Comparison of ENCODE assay signal across 19 cellular contexts in the genomic region with DNA sequence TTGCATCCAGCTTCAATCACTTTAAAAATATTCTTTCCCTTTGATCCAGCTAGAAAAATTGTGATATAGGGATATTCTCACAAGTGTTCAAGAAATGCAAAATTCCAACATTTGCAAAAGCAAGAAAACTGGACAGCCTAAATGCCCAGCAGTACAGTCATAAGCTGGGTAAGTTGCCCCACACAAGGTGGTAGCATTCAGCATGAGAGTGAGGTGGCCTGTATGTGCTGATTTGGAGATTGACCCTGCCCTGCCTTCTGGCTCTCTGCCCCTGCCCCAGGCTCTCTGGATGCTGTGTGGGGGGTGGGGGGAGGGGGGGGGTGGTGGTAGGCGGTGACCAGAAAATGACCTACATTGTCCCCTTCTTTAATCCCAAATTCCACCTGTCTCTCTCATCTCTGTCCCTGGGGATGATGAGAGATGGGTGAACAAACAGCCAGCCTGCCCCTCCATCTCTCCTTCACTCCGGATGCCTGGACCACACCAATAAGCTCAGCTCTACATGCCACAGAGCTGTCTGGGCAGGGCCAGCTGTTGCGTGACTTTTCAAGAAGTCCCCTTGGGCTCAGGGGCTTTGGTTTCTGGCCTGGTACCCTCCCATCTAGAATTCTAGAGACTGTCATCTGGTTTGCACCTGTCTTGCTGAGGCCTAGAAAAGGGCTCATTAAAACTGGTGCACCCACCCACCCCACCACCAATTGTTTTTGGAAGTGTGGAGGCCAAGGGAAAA. TPM values are rescaled to one million over a fixed set of nuclear protein-coding genes. Genes with fewer than 3 reads are reported as not detected.
"Had no signal": no experiment of that assay in that cellular context is flagged by ENCODE, and none has a peak within 500 bp of the region (broad histone marks: within the 10 kb centered on the region; RNA-seq: fewer than 3 reads in every experiment).

No MANE protein-coding gene starts in this region.

- H3K4me3 ChIP-seq: mucosa of descending colon, suprapubic skin had no signal

- H3K27ac ChIP-seq: suprapubic skin had no signal

- ATAC-seq: esophagus mucosa; left colon; mucosa of descending colon; stimulated activated memory B cell treated with anti-CD40 and anti-IgM and Interleukin-4, amounts not matched to agents 10 μg/mL and 1 μg/mL and 100 μg/mL, for 72 hours had no signal

- H3K27ac Mint-ChIP-seq: activated naive CD4-positive, alpha-beta T cell treated with anti-CD3 and anti-CD28 coated beads, Interleukin-2, amount 50 U/mL, for 24 hours; activated T-cell treated with anti-CD3 and anti-CD28 coated beads, Interleukin-2, amount 50 U/mL, for 24 hours; endodermal cell had no signal

- H3K36me3 Mint-ChIP-seq: activated naive CD4-positive, alpha-beta T cell treated with anti-CD3 and anti-CD28 coated beads, Interleukin-2, amount 50 U/mL, for 24 hours; stimulated activated memory B cell treated with anti-CD40 and anti-IgM and Interleukin-4, amounts not matched to agents 10 μg/mL and 1 μg/mL and 100 μg/mL, for 72 hours had no signal

- H3K36me3 ChIP-seq: suprapubic skin had no signal

- H3K4me3 Mint-ChIP-seq: activated naive CD4-positive, alpha-beta T cell treated with anti-CD3 and anti-CD28 coated beads, Interleukin-2, amount 50 U/mL, for 24 hours; activated T-cell treated with anti-CD3 and anti-CD28 coated beads, Interleukin-2, amount 50 U/mL, for 24 hours; endodermal cell; stimulated activated memory B cell treated with anti-CD40 and anti-IgM and Interleukin-4, amounts not matched to agents 10 μg/mL and 1 μg/mL and 100 μg/mL, for 72 hours had no signal

- H3K27me3 Mint-ChIP-seq: activated naive CD4-positive, alpha-beta T cell treated with anti-CD3 and anti-CD28 coated beads, Interleukin-2, amount 50 U/mL, for 24 hours; activated T-cell treated with anti-CD3 and anti-CD28 coated beads, Interleukin-2, amount 50 U/mL, for 24 hours; stimulated activated memory B cell treated with anti-CD40 and anti-IgM and Interleukin-4, amounts not matched to agents 10 μg/mL and 1 μg/mL and 100 μg/mL, for 72 hours had no signal

- H3K9me3 ChIP-seq: mucosa of descending colon, suprapubic skin had no signal

- H3K27me3 ChIP-seq: suprapubic skin had no signal

- DNase-seq: activated CD4-positive, alpha-beta T cell treated with anti-CD3 and anti-CD28 coated beads, Interleukin-2, amount 50 U/mL, for 4 hours; activated CD4-positive, CD25-positive, alpha-beta regulatory T cell treated with anti-CD3 and anti-CD28 coated beads, Interleukin-2, amount 50 U/mL, for 72 hours; activated effector memory CD4-positive, alpha-beta T cell treated with Interleukin-2 at 50 U/mL for 16 hours; activated T-cell treated with anti-CD3 and anti-CD28 coated beads, Interleukin-2, amount 50 U/mL, for 24 hours; amygdala; cerebellar nuclear complex; endodermal cell; left colon; mammary epithelial cell; mucosa of descending colon; small intestine had no signal

- H3K9me3 Mint-ChIP-seq: activated naive CD4-positive, alpha-beta T cell treated with anti-CD3 and anti-CD28 coated beads, Interleukin-2, amount 50 U/mL, for 24 hours; activated T-cell treated with anti-CD3 and anti-CD28 coated beads, Interleukin-2, amount 50 U/mL, for 24 hours; endodermal cell; stimulated activated memory B cell treated with anti-CD40 and anti-IgM and Interleukin-4, amounts not matched to agents 10 μg/mL and 1 μg/mL and 100 μg/mL, for 72 hours had no signal

RNA-seq across cellular contexts. Expression of gene SLC28A1, which starts 42.2 kb away (rescaled TPM):
- total RNA-seq: dermis microvascular lymphatic vessel endothelial cell; endodermal cell; esophagus mucosa; left colon; mucosa of descending colon; osteocyte; suprapubic skin; T-helper 2 cell treated with Interferon-gamma antibody and Interleukin-4, amounts not matched to agents 100 ng/mL and 5 ng/mL, for 36 hours had no signal
- polyA plus RNA-seq: mammary epithelial cell, neural cell had no signal
